27 cellular contexts compared by ENCODE assay signal in the genomic region with DNA sequence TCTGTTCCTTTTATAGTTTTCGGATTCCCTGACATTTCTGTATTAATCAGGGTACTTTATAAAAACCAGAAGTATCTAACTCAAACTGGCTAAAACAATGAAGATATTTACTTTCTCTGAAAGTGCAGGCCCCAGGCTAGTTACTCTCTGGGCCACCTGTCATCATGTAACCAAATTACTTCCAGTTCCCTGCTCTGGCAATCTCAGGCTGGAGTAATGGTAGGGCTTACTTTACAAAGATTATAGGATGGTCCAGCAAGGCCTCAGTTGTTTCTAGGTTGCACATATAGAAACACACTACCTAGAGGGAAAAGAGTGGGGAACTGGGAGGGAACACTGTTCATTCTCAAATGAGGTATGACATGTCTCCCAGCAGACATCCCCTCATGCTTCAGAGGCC.
"Had no signal": no experiment of that assay in that cellular context is flagged by ENCODE, and none has a peak within 500 bp of the region (broad histone marks: within the 10 kb centered on the region; RNA-seq: fewer than 3 reads in every experiment).

No MANE protein-coding gene starts in this region.

- H3K4me1 Mint-ChIP-seq: activated B cell treated with CpG ODN at 0.5 μM for 24 hours; activated CD4-positive, alpha-beta T cell treated with anti-CD3 and anti-CD28 coated beads for 36 hours; activated naive CD8-positive, alpha-beta T cell treated with anti-CD3 and anti-CD28 coated beads, Interleukin-2, amount 10 ng/mL, durations not matched to agents 7 days and 5 days; central memory CD8-positive, alpha-beta T cell; immature natural killer cell; mesothelial cell of epicardium; naive thymus-derived CD8-positive, alpha-beta T cell; stimulated activated naive B cell treated with anti-CD40 and anti-IgM and Interleukin-4, amounts not matched to agents 10 μg/mL and 1 μg/mL and 100 μg/mL, for 72 hours had no signal

- H3K27ac ChIP-seq: breast epithelium, colonic mucosa, dorsolateral prefrontal cortex, esophagus muscularis mucosa, hepatocyte, neural progenitor cell, thoracic aorta, upper lobe of right lung had no signal

- H3K36me3 Mint-ChIP-seq: activated naive CD8-positive, alpha-beta T cell treated with anti-CD3 and anti-CD28 coated beads, Interleukin-2, amount 10 ng/mL, durations not matched to agents 7 days and 5 days; immature natural killer cell; mesothelial cell of epicardium; naive thymus-derived CD8-positive, alpha-beta T cell; stimulated activated naive B cell treated with anti-CD40 and anti-IgM and Interleukin-4, amounts not matched to agents 10 μg/mL and 1 μg/mL and 100 μg/mL, for 72 hours had no signal

- ATAC-seq: activated CD4-positive, alpha-beta T cell treated with anti-CD3 and anti-CD28 coated beads for 36 hours; activated T-cell treated with anti-CD3 and anti-CD28 coated beads, Interleukin-2, amount 50 U/mL, for 72 hours; naive thymus-derived CD8-positive, alpha-beta T cell; stimulated activated naive B cell treated with anti-CD40 and anti-IgM and Interleukin-4, amounts not matched to agents 10 μg/mL and 1 μg/mL and 100 μg/mL, for 72 hours; upper lobe of right lung had no signal

- DNase-seq: activated B cell treated with CpG ODN at 0.5 μM for 24 hours; activated CD4-positive, alpha-beta T cell treated with anti-CD3 and anti-CD28 coated beads for 36 hours; activated CD4-positive, alpha-beta T cell treated with anti-CD3 and anti-CD28 coated beads, Interleukin-2, amount 50 U/mL, for 4 hours; activated effector memory CD4-positive, alpha-beta T cell treated with Interleukin-2 at 50 U/mL for 16 hours; activated naive CD4-positive, alpha-beta T cell treated with anti-CD3 and anti-CD28 coated beads for 36 hours; activated naive CD8-positive, alpha-beta T cell treated with anti-CD3 and anti-CD28 coated beads, Interleukin-2, amount 10 ng/mL, durations not matched to agents 7 days and 5 days; activated T-cell treated with anti-CD3 and anti-CD28 coated beads, Interleukin-2, amount 50 U/mL, for 72 hours; amniotic stem cell; colonic mucosa; dorsolateral prefrontal cortex; glutamatergic neuron; immature natural killer cell; left ventricle myocardium superior; mammary epithelial cell; naive thymus-derived CD8-positive, alpha-beta T cell; stimulated activated CD4-positive, alpha-beta T cell treated with anti-CD3 and anti-CD28 coated beads, Interleukin-2, amount 100 ng/mL, for 48 hours; stimulated activated CD8-positive, alpha-beta memory T cell treated with anti-CD3 and anti-CD28 coated beads, Interleukin-4, amount 100 ng/mL, for 48 hours; stimulated activated naive B cell treated with anti-CD40 and anti-IgM and Interleukin-4, amounts not matched to agents 10 μg/mL and 1 μg/mL and 100 μg/mL, for 72 hours; T1000; upper lobe of right lung had no signal

- H3K4me3 ChIP-seq: breast epithelium, colonic mucosa, dorsolateral prefrontal cortex, esophagus muscularis mucosa, hepatocyte, neural progenitor cell, thoracic aorta, upper lobe of right lung had no signal

- H2AFZ ChIP-seq: hepatocyte, neural progenitor cell had no signal

- H3K27me3 ChIP-seq: breast epithelium, colonic mucosa, dorsolateral prefrontal cortex, esophagus muscularis mucosa, hepatocyte, neural progenitor cell, upper lobe of right lung had no signal

- H3K4me1 ChIP-seq: breast epithelium, colonic mucosa, esophagus muscularis mucosa, upper lobe of right lung had no signal

- H3K9me3 Mint-ChIP-seq: activated T-cell treated with anti-CD3 and anti-CD28 coated beads, Interleukin-2, amount 50 U/mL, for 72 hours; stimulated activated naive B cell treated with anti-CD40 and anti-IgM and Interleukin-4, amounts not matched to agents 10 μg/mL and 1 μg/mL and 100 μg/mL, for 72 hours had no signal

- H3K27ac Mint-ChIP-seq: activated B cell treated with CpG ODN at 0.5 μM for 24 hours; activated CD4-positive, alpha-beta T cell treated with anti-CD3 and anti-CD28 coated beads for 36 hours; activated naive CD4-positive, alpha-beta T cell treated with anti-CD3 and anti-CD28 coated beads for 36 hours; activated naive CD8-positive, alpha-beta T cell treated with anti-CD3 and anti-CD28 coated beads, Interleukin-2, amount 10 ng/mL, durations not matched to agents 7 days and 5 days; activated T-cell treated with anti-CD3 and anti-CD28 coated beads, Interleukin-2, amount 50 U/mL, for 72 hours; immature natural killer cell; mesothelial cell of epicardium; naive thymus-derived CD8-positive, alpha-beta T cell; neural progenitor cell; stimulated activated naive B cell treated with anti-CD40 and anti-IgM and Interleukin-4, amounts not matched to agents 10 μg/mL and 1 μg/mL and 100 μg/mL, for 72 hours had no signal

- H3K27me3 Mint-ChIP-seq: activated B cell treated with CpG ODN at 0.5 μM for 24 hours; activated CD4-positive, alpha-beta T cell treated with anti-CD3 and anti-CD28 coated beads for 36 hours; activated naive CD8-positive, alpha-beta T cell treated with anti-CD3 and anti-CD28 coated beads, Interleukin-2, amount 10 ng/mL, durations not matched to agents 7 days and 5 days; central memory CD8-positive, alpha-beta T cell; naive thymus-derived CD8-positive, alpha-beta T cell; stimulated activated naive B cell treated with anti-CD40 and anti-IgM and Interleukin-4, amounts not matched to agents 10 μg/mL and 1 μg/mL and 100 μg/mL, for 72 hours had no signal

- H3K4me2 ChIP-seq: hepatocyte, neural progenitor cell had no signal

- H3K9me3 ChIP-seq: breast epithelium, colonic mucosa, upper lobe of right lung had no signal

- H3K36me3 ChIP-seq: breast epithelium, colonic mucosa, esophagus muscularis mucosa, neural progenitor cell, thoracic aorta, upper lobe of right lung had no signal

- H3K9ac ChIP-seq: neural progenitor cell had no signal

- H3K4me3 Mint-ChIP-seq: activated B cell treated with CpG ODN at 0.5 μM for 24 hours; activated CD4-positive, alpha-beta T cell treated with anti-CD3 and anti-CD28 coated beads for 36 hours; activated naive CD4-positive, alpha-beta T cell treated with anti-CD3 and anti-CD28 coated beads for 36 hours; activated naive CD8-positive, alpha-beta T cell treated with anti-CD3 and anti-CD28 coated beads, Interleukin-2, amount 10 ng/mL, durations not matched to agents 7 days and 5 days; activated T-cell treated with anti-CD3 and anti-CD28 coated beads, Interleukin-2, amount 50 U/mL, for 72 hours; central memory CD8-positive, alpha-beta T cell; immature natural killer cell; mesothelial cell of epicardium; naive thymus-derived CD8-positive, alpha-beta T cell; stimulated activated naive B cell treated with anti-CD40 and anti-IgM and Interleukin-4, amounts not matched to agents 10 μg/mL and 1 μg/mL and 100 μg/mL, for 72 hours had no signal
